Comparison of ENCODE assay signal across 22 cellular contexts in genomic region chr20:24141111-24141510, GRCh38.
DNase-seq lines count a peak whose midpoint lies in the region; ATAC-seq and TF ChIP-seq lines count a peak whose summit lies in the region.
"Had no signal": no experiment of that assay in that cellular context is flagged by ENCODE, and none has a peak within 500 bp of the region (broad histone marks: within the 10 kb centered on the region; RNA-seq: fewer than 3 reads in every experiment).

No MANE protein-coding gene starts in this region.

- H3K27ac Mint-ChIP-seq in HFFc6: no peak overlapping the region
- H3K27ac Mint-ChIP-seq: B cell; CD4-positive, alpha-beta T cell; CD8-positive, alpha-beta T cell had no signal

- H2AFZ ChIP-seq in PC-3 (ENCODE audit: low read length): no peak overlapping the region

- no peaks in the 10 kb centered on the region for H3K9me2 ChIP-seq in PC-3 (replicated peaks; ENCODE audit: low read length)

- TF ChIP-seq POLR2A in spleen (IDR thresholded peaks at IDR 0.05): no peak

- TF ChIP-seq CTCF in GM12873 (IDR thresholded peaks at IDR 0.05; ENCODE audit: insufficient read depth, low read depth, low read length, missing control alignments) (peak; percentile 17), HFFc6 (IDR thresholded peaks at IDR 0.05) (0 out of 2 replicates have a peak, but pooled peaks have one; percentile 10), PC-3 (conservative IDR thresholded peaks at IDR 0.05; ENCODE audit: low read depth, low read length) (no peak), spleen (IDR thresholded peaks at IDR 0.05 in 8 of 11, conservative IDR thresholded peaks at IDR 0.05 in 3 of 11) (no peak)

- H3K4me1 ChIP-seq in PC-3 (ENCODE audit: insufficient read depth, low read length) (peaks cover 72% of the 10 kb centered on the region), spleen (no peaks in the 10 kb centered on the region)
- H3K4me1 ChIP-seq: A549, Caco-2 had no signal

- no peaks in the 10 kb centered on the region for H3K36me3 Mint-ChIP-seq in HFFc6 (ENCODE audit: low read depth)
- H3K36me3 Mint-ChIP-seq: CD8-positive, alpha-beta T cell had no signal

- CTCF ChIA-PET in PC-3 (lab: Charles Lee): no interaction called here

- H3K9me3 ChIP-seq in PC-3 (ENCODE audit: low read length) (no peaks in the 10 kb centered on the region), spleen (peaks cover 0 to 19% (median 4%) of the 10 kb centered on the region in 8 donors)
- H3K9me3 ChIP-seq: A549 had no signal

- H3F3A ChIP-seq in PC-3 (ENCODE audit: low read length, unreplicated experiment): peaks cover 5% of the 10 kb centered on the region

- no peaks in the 10 kb centered on the region; the same call in none of the 2 replicates for H3K9me3 Mint-ChIP-seq in HFFc6
- H3K9me3 Mint-ChIP-seq: CD4-positive, alpha-beta T cell had no signal

- DNase-seq in HFFc6 (no peak), PC-3 (no peak), mesenteric fat pad (ENCODE audit: low spot score) (peak; percentile 81), spleen (no peak), T-helper 1 cell (no peak)
- DNase-seq: AML-193; Caco-2; Calu3; CD4-positive, alpha-beta T cell; CD8-positive, alpha-beta T cell; DMS53; DMS79; DND-41; EL; GDM1 had no signal

- ATAC-seq in PC-3 (no peak), HG02885 (IDR thresholded peaks at IDR 0.05; ENCODE audit: poor library complexity, unreplicated experiment) (no peak)
- ATAC-seq: A549; CD8-positive, alpha-beta T cell had no signal

- intact Hi-C loops in PC-3 (cut with micrococcal nuclease) (no loop called here), spleen (cut with DNase I; ENCODE audit: low total_unique reads) (no loop called here)

- H3K4me2 ChIP-seq in PC-3 (ENCODE audit: low read length): peak overlapping the region; percentile 95; the same call in 1 of the 2 replicates
- H3K4me2 ChIP-seq: A549; BLaER1 treated with 17β-estradiol and CSF1 and Interleukin-3, amounts not matched to agents 10 nM and 100 nM had no signal

- 82 to 91% (median 85%) methylated on average over 5 to 6 of the region's 6 CpGs for WGBS in spleen, 5 donors

- peaks cover 42% of the 10 kb centered on the region for H4K20me1 ChIP-seq in PC-3 (ENCODE audit: low read length)
- H4K20me1 ChIP-seq: BLaER1 treated with 17β-estradiol and CSF1 and Interleukin-3, amounts not matched to agents 10 nM and 100 nM had no signal

- H3K27me3 Mint-ChIP-seq in HFFc6 (ENCODE audit: insufficient read depth): no peaks in the 10 kb centered on the region; the same call in none of the 2 replicates

- H3K27me3 ChIP-seq in PC-3 (ENCODE audit: low read length) (no peaks in the 10 kb centered on the region), spleen (replicated peaks in 1 of 7) (no peaks in the 10 kb centered on the region)
- H3K27me3 ChIP-seq: BLaER1 treated with 17β-estradiol and CSF1 and Interleukin-3, amounts not matched to agents 10 nM and 100 nM had no signal

- H3K4me3 Mint-ChIP-seq in HFFc6: no peak overlapping the region
- H3K4me3 Mint-ChIP-seq: B cell; CD4-positive, alpha-beta T cell; CD8-positive, alpha-beta T cell had no signal

- BruUV-seq in PC-3 (replicated peaks; lab: Mats Ljungman, UMichigan): no TSS peak

- peaks cover 69% of the 10 kb centered on the region for H3K79me2 ChIP-seq in PC-3 (ENCODE audit: low read length)

- H3K4me3 ChIP-seq in PC-3 (ENCODE audit: low read length) (no peak overlapping the region), spleen (no peak overlapping the region)
- H3K4me3 ChIP-seq: A549; BLaER1 treated with 17β-estradiol and CSF1 and Interleukin-3, amounts not matched to agents 10 nM and 100 nM had no signal

- H3K27ac ChIP-seq in PC-3 (ENCODE audit: low read length) (no peak overlapping the region), spleen (no peak overlapping the region)
- H3K27ac ChIP-seq: 22Rv1; A549; BLaER1 treated with 17β-estradiol and CSF1 and Interleukin-3, amounts not matched to agents 10 nM and 100 nM; C4-2B had no signal

- no peak overlapping the region for H3K9ac ChIP-seq in PC-3 (ENCODE audit: low read length)
- H3K9ac ChIP-seq: BLaER1 treated with 17β-estradiol and CSF1 and Interleukin-3, amounts not matched to agents 10 nM and 100 nM had no signal

- POLR2A ChIA-PET in PC-3 (lab: Charles Lee; ENCODE audit: unreplicated experiment): no interaction called here

- H3K4me1 Mint-ChIP-seq in HFFc6 (ENCODE audit: low read depth): no peaks in the 10 kb centered on the region
- H3K4me1 Mint-ChIP-seq: B cell had no signal

- H3K36me3 ChIP-seq in PC-3 (ENCODE audit: low read depth, low read length) (peaks cover 65% of the 10 kb centered on the region), spleen (no peaks in the 10 kb centered on the region)

Comparison
In these comparisons a context has a peak if more than half of its experiments do, and no peak if none do; other contexts are left out.
1. CTCF ChIP-seq: peak in GM12873 (single experiment) and HFFc6 (single experiment); none in PC-3 (single experiment) and spleen (0 of 11).